8 cellular contexts compared by ENCODE assay signal in the genomic region with DNA sequence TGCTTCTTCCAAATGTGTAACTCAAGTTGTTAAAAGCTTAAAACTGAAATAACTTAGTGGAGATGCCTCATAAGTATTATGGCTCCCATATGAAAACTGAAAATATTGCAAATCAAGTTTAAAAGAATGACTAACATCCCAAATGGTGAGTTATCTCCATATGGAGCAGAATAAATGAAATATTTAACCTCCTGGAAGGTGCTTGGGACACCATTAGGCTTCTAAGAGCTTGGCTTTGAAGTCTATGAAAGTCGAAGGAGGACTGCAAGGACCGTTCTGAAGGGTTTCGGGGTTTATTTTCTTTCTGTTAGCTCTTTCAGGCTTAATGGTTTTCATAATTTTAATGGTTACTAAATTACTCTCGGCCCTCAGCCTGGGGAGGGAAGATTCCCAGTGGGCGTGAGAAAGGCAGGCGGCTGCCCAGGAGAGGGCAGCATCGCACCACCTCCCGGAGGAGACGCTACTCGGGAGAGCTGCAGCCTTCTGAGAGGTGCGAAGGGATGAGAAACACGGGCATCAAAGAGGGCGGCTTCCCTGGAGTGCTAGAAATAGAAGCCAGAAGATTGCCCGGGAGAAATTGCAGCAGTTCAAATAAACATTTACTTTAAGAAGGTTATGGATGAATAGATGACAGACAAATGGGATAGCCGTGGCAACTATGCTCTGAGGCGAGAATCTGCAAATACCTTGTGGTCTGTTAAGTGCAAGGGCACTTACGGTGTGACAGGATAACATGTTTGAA. TPM values are rescaled to one million over a fixed set of nuclear protein-coding genes. Genes with fewer than 3 reads are reported as not detected.
DNase-seq lines count a peak whose midpoint lies in the region; ATAC-seq and TF ChIP-seq lines count a peak whose summit lies in the region.

No MANE protein-coding gene starts in this region.

- no peaks in the 10 kb centered on the region for H3K36me3 Mint-ChIP-seq in brain

- peaks cover 4% of the 10 kb centered on the region for H3K27me3 Mint-ChIP-seq in brain

- H3K4me1 ChIP-seq in iPS DF 6.9 (ENCODE audit: control insufficient read depth, insufficient read depth, low read length), result no peaks in the 10 kb centered on the region; the same call in 1 of the 2 replicates

- peaks cover 16% of the 10 kb centered on the region for H3K4me1 Mint-ChIP-seq in brain

- H3K4me3 ChIP-seq in iPS DF 6.9 (ENCODE audit: low read length), result no peak overlapping the region

- no peaks in the 10 kb centered on the region for H3K9me3 ChIP-seq in iPS DF 6.9 (ENCODE audit: control insufficient read depth, insufficient read depth, low read length)

- peak; percentile 96 to 99 for TF ChIP-seq CTCF in brain (conservative IDR thresholded peaks at IDR 0.05)

- no CpG with 5 or more reads among the region's 17 CpGs for WGBS in iPS DF 6.9 (ENCODE audit: insufficient coverage, insufficient read length)

- no peaks in the 10 kb centered on the region for H3K27me3 ChIP-seq in iPS DF 6.9 (ENCODE audit: control insufficient read depth, insufficient read depth, low read length)

- no peaks in the 10 kb centered on the region for H3K36me3 ChIP-seq in iPS DF 6.9 (ENCODE audit: control insufficient read depth, insufficient read depth, low read length)

- peaks cover 0 to 9% (median 0%) of the 10 kb centered on the region in 5 experiments for H3K9me3 Mint-ChIP-seq in brain

- H3K27ac Mint-ChIP-seq in brain, result peak overlapping the region in 1 of 5 experiments; percentile 15

- DNase-seq in NCI-H2081 (lab: John Stamatoyannopoulos, UW) (peak; percentile 70 to 79), NCI-H2081 treated with DMSO at 0.1 percent for 48 hours (lab: John Stamatoyannopoulos, UW) (no peak), NCI-H187 (lab: John Stamatoyannopoulos, UW) (peak; percentile 31 to 60), UCSD-AML1 (lab: John Stamatoyannopoulos, UW; ENCODE audit: unreplicated experiment) (peak; percentile 76), iPS DF 6.9 (ENCODE audit: low read depth, low spot score) (peak; percentile 48)
- peak; percentile 64 to 70 for DNase-seq in stimulated activated CD4-positive, alpha-beta T cell treated with anti-CD3 and anti-CD28 coated beads, Interleukin-12 subunit alpha, Interleukin-12 subunit beta, amount 100 ng/mL, for 24 hours (ENCODE audit: low read depth in 2 of 2)

- H3K27ac ChIP-seq in iPS DF 6.9 (ENCODE audit: low read length), result no peak overlapping the region

- peak; percentile 98 for ATAC-seq in HG02759 (IDR thresholded peaks at IDR 0.05; ENCODE audit: unreplicated experiment)

- peak overlapping the region in 4 of 5 experiments; percentile 6 to 49 (median 34) for H3K4me3 Mint-ChIP-seq in brain

RNA-seq across cellular contexts. Expression of a gene that starts 43.1 kb away (rescaled TPM):
- polyA plus RNA-seq in brain (ENCODE audit: insufficient read depth, low read depth, low replicate concordance), result not detected

RNA-seq across cellular contexts. Expression of a gene that starts 47.9 kb away (rescaled TPM):
- 26.1 TPM for polyA plus RNA-seq in brain (ENCODE audit: insufficient read depth, low read depth, low replicate concordance)
